1 cellular context compared by ENCODE assay signal in genomic region chr17:44916059-44916780, GRCh38.
TF ChIP-seq lines count a peak whose summit lies in the region.

No MANE protein-coding gene starts in this region.

TF ChIP-seq in HepG2, 621 proteins besides CTCF, POLR2A, EP300 and RAD21 (continued from another document and continues in another):
- TF ChIP-seq TFE3 (CRISPR knock-in tag; IDR thresholded peaks at IDR 0.05), result no peak
- TF ChIP-seq ZNF550 (CRISPR knock-in tag; IDR thresholded peaks at IDR 0.05; ENCODE audit: borderline replicate concordance), result no peak
- TF ChIP-seq EED (CRISPR knock-in tag; IDR thresholded peaks at IDR 0.05), result no peak
- no peak for TF ChIP-seq KLF9 (CRISPR knock-in tag; IDR thresholded peaks at IDR 0.05; ENCODE audit: low read depth)
- TF ChIP-seq ZHX2 (IDR thresholded peaks at IDR 0.05; ENCODE audit: low read depth), result no peak
- TF ChIP-seq ZHX2 (CRISPR knock-in tag; IDR thresholded peaks at IDR 0.05; ENCODE audit: borderline replicate concordance), result no peak
- TF ChIP-seq ZBTB21 (CRISPR knock-in tag; IDR thresholded peaks at IDR 0.05), result no peak
- no peak for TF ChIP-seq ZNF30 (CRISPR knock-in tag; IDR thresholded peaks at IDR 0.05)
- no peak for TF ChIP-seq ZNF549 (CRISPR knock-in tag; IDR thresholded peaks at IDR 0.05)
- no peak for TF ChIP-seq ZNF281 (CRISPR knock-in tag; IDR thresholded peaks at IDR 0.05; ENCODE audit: borderline replicate concordance)
- TF ChIP-seq ZSCAN30 (CRISPR knock-in tag; IDR thresholded peaks at IDR 0.05), result no peak
- no peak for TF ChIP-seq ZNF12 (CRISPR knock-in tag; IDR thresholded peaks at IDR 0.05)
- peak; percentile 65; the same call in 1 of the 2 replicates for TF ChIP-seq NCOR1 (IDR thresholded peaks at IDR 0.05; ENCODE audit: borderline replicate concordance, low read length)
- TF ChIP-seq ZNF598 (CRISPR knock-in tag; IDR thresholded peaks at IDR 0.05; ENCODE audit: borderline replicate concordance), result no peak
- no peak for TF ChIP-seq CSRNP1 (CRISPR knock-in tag; IDR thresholded peaks at IDR 0.05)
- TF ChIP-seq PCBP1 (IDR thresholded peaks at IDR 0.05; ENCODE audit: borderline replicate concordance, low read depth, low read length), result no peak
- no peak for TF ChIP-seq ZNF615 (CRISPR knock-in tag; IDR thresholded peaks at IDR 0.05; ENCODE audit: borderline replicate concordance)
- TF ChIP-seq ZNF121 (CRISPR knock-in tag; IDR thresholded peaks at IDR 0.05), result 0 out of 2 replicates have a peak, but pooled peaks have one; percentile 4
- TF ChIP-seq EEA1 (CRISPR knock-in tag; IDR thresholded peaks at IDR 0.05; ENCODE audit: borderline replicate concordance), result no peak
- TF ChIP-seq ZNF343 (CRISPR knock-in tag; IDR thresholded peaks at IDR 0.05), result no peak
- 0 out of 2 replicates have a peak, but pooled peaks have one; percentile 25 for TF ChIP-seq CEBPG (CRISPR knock-in tag; IDR thresholded peaks at IDR 0.05)
- no peak for TF ChIP-seq CAMTA2 (CRISPR knock-in tag; IDR thresholded peaks at IDR 0.05; ENCODE audit: borderline replicate concordance)
- TF ChIP-seq ZNF333 (CRISPR knock-in tag; IDR thresholded peaks at IDR 0.05; ENCODE audit: borderline replicate concordance), result no peak
- no peak for TF ChIP-seq SOX6 (IDR thresholded peaks at IDR 0.05)
- TF ChIP-seq SOX6 (CRISPR knock-in tag; IDR thresholded peaks at IDR 0.05), result no peak
- no peak for TF ChIP-seq TERF1 (CRISPR knock-in tag; IDR thresholded peaks at IDR 0.05)
- no peak for TF ChIP-seq ZNF318 (CRISPR knock-in tag; IDR thresholded peaks at IDR 0.05)
- TF ChIP-seq NCOA1 (CRISPR knock-in tag; IDR thresholded peaks at IDR 0.05), result no peak
- no peak for TF ChIP-seq MAFK (conservative IDR thresholded peaks at IDR 0.05 in 1 of 2, IDR thresholded peaks at IDR 0.05 in 1 of 2; ENCODE audit: low read length in 2 of 2)
- TF ChIP-seq ZNF574 (CRISPR knock-in tag; IDR thresholded peaks at IDR 0.05), result no peak
- TF ChIP-seq ZNF510 (CRISPR knock-in tag; IDR thresholded peaks at IDR 0.05; ENCODE audit: low read depth), result no peak
